In the genomic region with DNA sequence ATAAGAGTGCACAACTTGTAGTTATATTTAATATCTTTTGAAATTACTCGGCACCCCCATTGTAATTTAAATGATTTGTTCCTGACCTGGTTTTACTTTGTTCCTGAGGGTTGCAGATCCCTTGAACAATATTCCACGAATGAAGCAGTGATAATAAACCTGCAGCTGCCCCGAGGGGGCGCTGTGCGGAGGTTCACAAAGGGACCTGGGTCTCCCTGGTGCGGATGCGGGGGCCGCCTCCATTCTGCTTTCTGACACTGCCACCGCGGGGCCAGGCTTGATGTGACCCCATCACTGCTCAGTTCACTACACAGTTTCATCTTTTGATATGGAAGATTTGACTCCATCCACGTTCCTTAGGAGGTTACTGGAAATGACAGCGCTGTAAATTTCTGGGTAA, we compare ENCODE assay signal across 1 cellular context.
TF ChIP-seq lines count a peak whose summit lies in the region.

No MANE protein-coding gene starts in this region.

TF ChIP-seq in K562, 482 proteins besides CTCF, POLR2A, EP300 and RAD21 (continued from another document):
- TF ChIP-seq, protein P1, sequence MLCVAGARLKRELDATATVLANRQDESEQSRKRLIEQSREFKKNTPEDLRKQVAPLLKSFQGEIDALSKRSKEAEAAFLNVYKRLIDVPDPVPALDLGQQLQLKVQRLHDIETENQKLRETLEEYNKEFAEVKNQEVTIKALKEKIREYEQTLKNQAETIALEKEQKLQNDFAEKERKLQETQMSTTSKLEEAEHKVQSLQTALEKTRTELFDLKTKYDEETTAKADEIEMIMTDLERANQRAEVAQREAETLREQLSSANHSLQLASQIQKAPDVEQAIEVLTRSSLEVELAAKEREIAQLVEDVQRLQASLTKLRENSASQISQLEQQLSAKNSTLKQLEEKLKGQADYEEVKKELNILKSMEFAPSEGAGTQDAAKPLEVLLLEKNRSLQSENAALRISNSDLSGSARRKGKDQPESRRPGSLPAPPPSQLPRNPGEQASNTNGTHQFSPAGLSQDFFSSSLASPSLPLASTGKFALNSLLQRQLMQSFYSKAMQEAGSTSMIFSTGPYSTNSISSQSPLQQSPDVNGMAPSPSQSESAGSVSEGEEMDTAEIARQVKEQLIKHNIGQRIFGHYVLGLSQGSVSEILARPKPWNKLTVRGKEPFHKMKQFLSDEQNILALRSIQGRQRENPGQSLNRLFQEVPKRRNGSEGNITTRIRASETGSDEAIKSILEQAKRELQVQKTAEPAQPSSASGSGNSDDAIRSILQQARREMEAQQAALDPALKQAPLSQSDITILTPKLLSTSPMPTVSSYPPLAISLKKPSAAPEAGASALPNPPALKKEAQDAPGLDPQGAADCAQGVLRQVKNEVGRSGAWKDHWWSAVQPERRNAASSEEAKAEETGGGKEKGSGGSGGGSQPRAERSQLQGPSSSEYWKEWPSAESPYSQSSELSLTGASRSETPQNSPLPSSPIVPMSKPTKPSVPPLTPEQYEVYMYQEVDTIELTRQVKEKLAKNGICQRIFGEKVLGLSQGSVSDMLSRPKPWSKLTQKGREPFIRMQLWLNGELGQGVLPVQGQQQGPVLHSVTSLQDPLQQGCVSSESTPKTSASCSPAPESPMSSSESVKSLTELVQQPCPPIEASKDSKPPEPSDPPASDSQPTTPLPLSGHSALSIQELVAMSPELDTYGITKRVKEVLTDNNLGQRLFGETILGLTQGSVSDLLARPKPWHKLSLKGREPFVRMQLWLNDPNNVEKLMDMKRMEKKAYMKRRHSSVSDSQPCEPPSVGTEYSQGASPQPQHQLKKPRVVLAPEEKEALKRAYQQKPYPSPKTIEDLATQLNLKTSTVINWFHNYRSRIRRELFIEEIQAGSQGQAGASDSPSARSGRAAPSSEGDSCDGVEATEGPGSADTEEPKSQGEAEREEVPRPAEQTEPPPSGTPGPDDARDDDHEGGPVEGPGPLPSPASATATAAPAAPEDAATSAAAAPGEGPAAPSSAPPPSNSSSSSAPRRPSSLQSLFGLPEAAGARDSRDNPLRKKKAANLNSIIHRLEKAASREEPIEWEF (CRISPR knock-in tag; IDR thresholded peaks at IDR 0.05), result 0 out of 2 replicates have a peak, but pooled peaks have one; percentile 41
- no peak for TF ChIP-seq KDM2B (CRISPR knock-in tag; IDR thresholded peaks at IDR 0.05)
- peak; percentile 69; the same call in 1 of the 2 replicates for TF ChIP-seq LCOR (CRISPR knock-in tag; IDR thresholded peaks at IDR 0.05)
- no peak for TF ChIP-seq HDAC3 (IDR thresholded peaks at IDR 0.05; ENCODE audit: borderline replicate concordance, partially characterized antibody)
- no peak for TF ChIP-seq KLF6 (CRISPR knock-in tag; IDR thresholded peaks at IDR 0.05; ENCODE audit: borderline replicate concordance)
- no peak for TF ChIP-seq ZNF232 (CRISPR knock-in tag; IDR thresholded peaks at IDR 0.05)
- no peak for TF ChIP-seq ARID2 (IDR thresholded peaks at IDR 0.05)
